ENCODE assay signal across 13 cellular contexts in the genomic region with DNA sequence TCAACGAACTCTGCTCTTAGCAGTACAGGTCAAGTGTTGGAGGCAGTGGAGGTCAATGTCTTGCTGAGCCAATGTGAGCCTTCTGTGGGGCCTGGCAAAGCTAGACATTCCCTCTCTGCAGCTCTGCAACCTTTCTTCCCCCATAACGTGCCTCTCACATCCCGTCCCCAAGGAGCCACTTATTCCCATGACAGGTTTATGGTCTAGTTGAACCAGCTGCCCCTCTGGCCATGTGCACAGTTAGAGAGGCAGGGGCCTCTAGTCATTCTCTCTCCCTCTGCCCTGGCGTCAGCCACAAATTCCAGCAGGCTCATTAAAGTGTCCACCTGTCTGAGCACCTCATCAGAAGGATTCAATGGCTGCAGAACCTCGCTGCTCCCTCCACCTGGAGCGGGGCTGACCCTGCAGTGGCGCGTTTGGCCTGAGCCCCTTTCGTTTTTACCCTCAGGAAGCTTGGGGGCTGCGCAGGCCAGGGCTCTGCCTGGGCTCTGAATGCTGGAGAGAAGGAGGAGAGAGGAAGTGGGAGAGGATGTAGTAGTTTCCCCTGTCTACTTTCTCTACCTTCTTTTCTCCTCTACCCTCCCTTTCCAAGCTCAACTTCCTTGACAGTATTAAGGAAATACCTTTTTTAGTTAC.
"Had no signal": no experiment of that assay in that cellular context is flagged by ENCODE, and none has a peak within 500 bp of the region (broad histone marks: within the 10 kb centered on the region; RNA-seq: fewer than 3 reads in every experiment).

No MANE protein-coding gene starts in this region.

- H3K36me3 ChIP-seq: adrenal gland, gastrocnemius medialis, heart right ventricle, ovary had no signal

- H3K9me3 ChIP-seq: adrenal gland, gastrocnemius medialis, heart right ventricle, ovary had no signal

- H3K27ac ChIP-seq: adrenal gland, dorsolateral prefrontal cortex, gastrocnemius medialis, heart right ventricle, ovary had no signal

- H3K27me3 ChIP-seq: adrenal gland, gastrocnemius medialis, ovary had no signal

- DNase-seq: activated CD4-positive, alpha-beta T cell treated with anti-CD3 and anti-CD28 coated beads for 1 hour; activated CD4-positive, alpha-beta T cell treated with anti-CD3 and anti-CD28 coated beads, Interleukin-2, amount 50 U/mL, for 48 hours; activated CD8-positive, alpha-beta memory T cell treated with anti-CD3 and anti-CD28 coated beads, Interleukin-2, amount 10 ng/mL, durations not matched to agents 7 days and 5 days; activated T-cell treated with anti-CD3 and anti-CD28 coated beads, Interleukin-2, amount 50 U/mL, for 1 hour; adrenal gland; dorsolateral prefrontal cortex; endodermal cell; gastrocnemius medialis; heart right ventricle; ovary; stimulated activated CD4-positive, alpha-beta T cell treated with anti-CD3 and anti-CD28 coated beads, Interleukin-12 subunit alpha, Interleukin-12 subunit beta, amount 100 ng/mL, for 4 hours; stimulated activated CD4-positive, alpha-beta T cell treated with anti-CD3 and anti-CD28 coated beads, Interleukin-2, amount 100 ng/mL, for 24 hours; T-helper 9 cell had no signal

- H3K4me1 ChIP-seq: adrenal gland, gastrocnemius medialis, heart right ventricle had no signal

- H3K4me3 ChIP-seq: adrenal gland, dorsolateral prefrontal cortex, gastrocnemius medialis, heart right ventricle, ovary had no signal
